11 cellular contexts compared by ENCODE assay signal in the genomic region with DNA sequence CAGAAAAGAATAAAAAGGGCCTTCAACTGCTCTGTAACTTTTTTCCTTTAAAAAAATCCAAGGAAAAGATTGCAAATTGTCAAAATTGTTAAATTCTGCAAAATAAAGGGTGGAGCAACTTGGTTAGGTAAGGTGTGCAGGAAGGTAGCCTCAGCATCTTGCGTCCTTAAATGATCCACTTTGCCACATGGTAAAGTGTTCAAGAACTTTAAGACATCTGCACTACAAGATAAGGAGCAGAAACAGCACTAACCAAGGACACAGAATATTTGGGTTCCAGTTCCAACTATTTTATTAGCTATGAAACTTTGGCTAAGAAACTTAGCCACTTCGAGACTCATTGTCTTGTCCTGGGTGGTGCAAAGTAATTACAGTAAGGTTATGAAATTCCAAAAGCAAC. TPM values are rescaled to one million over a fixed set of nuclear protein-coding genes. Genes with fewer than 3 reads are reported as not detected.
"Had no signal": no experiment of that assay in that cellular context is flagged by ENCODE, and none has a peak within 500 bp of the region (broad histone marks: within the 10 kb centered on the region; RNA-seq: fewer than 3 reads in every experiment).

No MANE protein-coding gene starts in this region.

- H3K9me3 ChIP-seq: HAP-1 had no signal

- H3K36me3 ChIP-seq: HAP-1 had no signal

- DNase-seq: GM23248, GOT3, H7, H9, HCEC 1CT, HFFc6 had no signal

- H3K4me3 ChIP-seq: GM23248, GM23338, HAP-1 had no signal

- H3K9ac ChIP-seq: GM23248 had no signal

- H3K4me3 Mint-ChIP-seq: GM23338, H9, HFFc6 had no signal

- H3K27ac Mint-ChIP-seq: GM23338, H9, HFFc6 had no signal

- H3K4me2 ChIP-seq: GM23338 had no signal

- H2AFZ ChIP-seq: GM23248, GM23338 had no signal

- FAIRE-seq: H1, H54 had no signal

- H3K9me3 Mint-ChIP-seq: GM23338, H9, HFFc6 had no signal

- H3K27ac ChIP-seq: GM23248 had no signal

- ATAC-seq: GM23338, HCT116 had no signal

RNA-seq across cellular contexts. Expression of a gene that starts 53.7 kb away (rescaled TPM):
- total RNA-seq: GM23248, GM23338, H1, H7, H9, HFFc6 had no signal
- polyA plus RNA-seq: GM23248, GM23338, H1 had no signal
